In genomic region chr10:72297968-72298773, GRCh38 we compare ENCODE assay signal across 8 cellular contexts. TPM values are rescaled to one million over a fixed set of nuclear protein-coding genes. Genes with fewer than 3 reads are reported as not detected.
DNase-seq lines count a peak whose midpoint lies in the region; ATAC-seq and TF ChIP-seq lines count a peak whose summit lies in the region.

No MANE protein-coding gene starts in this region.

- no peak for TF ChIP-seq CTCF in GM12875 (IDR thresholded peaks at IDR 0.05; ENCODE audit: borderline replicate concordance, insufficient read depth, low read depth, low read length)

- peak; percentile 80 for ATAC-seq in HG02678 (IDR thresholded peaks at IDR 0.05; ENCODE audit: unreplicated experiment)
- ATAC-seq in T-helper 17 cell, result peak; percentile 74

- DNase-seq in NCI-H128 (lab: John Stamatoyannopoulos, UW; ENCODE audit: unreplicated experiment) (peak; percentile 77), T-helper 17 cell (peak; percentile 80 to 88 (median 85)), anterior cingulate cortex (lab: John Stamatoyannopoulos, UW) (peak; percentile 58 to 99 (median 96)), hepatic stellate cell (ENCODE audit: low spot score) (peak; percentile 97), RKO (ENCODE audit: low spot score) (no peak)

- peak overlapping the region; percentile 88 for H3K4me3 ChIP-seq in GM12875 (ENCODE audit: low read depth, low read length)
- H3K4me3 ChIP-seq in rectal smooth muscle tissue (ENCODE audit: low read length), result peak overlapping the region; percentile 83

- H3K4me1 Mint-ChIP-seq in T-helper 17 cell, result peaks cover 28% of the 10 kb centered on the region

- peak overlapping the region; percentile 92 for H3K27ac ChIP-seq in rectal smooth muscle tissue (ENCODE audit: low read depth, low read length)

- H3K27me3 ChIP-seq in rectal smooth muscle tissue (ENCODE audit: control insufficient read depth, insufficient read depth, low read length), result no peaks in the 10 kb centered on the region

- H3K27ac Mint-ChIP-seq in T-helper 17 cell, result peak overlapping the region; percentile 94

- no peaks in the 10 kb centered on the region for H3K9me3 ChIP-seq in T-helper 17 cell (ENCODE audit: control insufficient read depth, low read length, poor library complexity, severe bottlenecking)

- peak overlapping the region; percentile 66 for H3K9ac ChIP-seq in rectal smooth muscle tissue (ENCODE audit: low read length)

- peaks cover 12% of the 10 kb centered on the region for H3K4me1 ChIP-seq in rectal smooth muscle tissue (ENCODE audit: control insufficient read depth, insufficient read depth, low read length)

- H3K4me3 Mint-ChIP-seq in T-helper 17 cell, result peak overlapping the region; percentile 77

- no peaks in the 10 kb centered on the region for H3K36me3 ChIP-seq in rectal smooth muscle tissue (ENCODE audit: control insufficient read depth, insufficient read depth, low read length)

- no peaks in the 10 kb centered on the region for H3K27me3 Mint-ChIP-seq in T-helper 17 cell

- H3K36me3 Mint-ChIP-seq in T-helper 17 cell (ENCODE audit: low read depth), result no peaks in the 10 kb centered on the region

RNA-seq across cellular contexts. Expression of gene DDIT4, which starts 24.4 kb away (rescaled TPM):
- total RNA-seq in T-helper 17 cell, result 100 to 1,000 TPM; 186 to 300 TPM

RNA-seq across cellular contexts. Expression of gene DNAJB12, which starts 56.5 kb away (rescaled TPM):
- total RNA-seq in T-helper 17 cell, result 10 to 100 TPM; 32.7 to 42.9 TPM
